ENCODE assay signal across 8 cellular contexts in the genomic region with DNA sequence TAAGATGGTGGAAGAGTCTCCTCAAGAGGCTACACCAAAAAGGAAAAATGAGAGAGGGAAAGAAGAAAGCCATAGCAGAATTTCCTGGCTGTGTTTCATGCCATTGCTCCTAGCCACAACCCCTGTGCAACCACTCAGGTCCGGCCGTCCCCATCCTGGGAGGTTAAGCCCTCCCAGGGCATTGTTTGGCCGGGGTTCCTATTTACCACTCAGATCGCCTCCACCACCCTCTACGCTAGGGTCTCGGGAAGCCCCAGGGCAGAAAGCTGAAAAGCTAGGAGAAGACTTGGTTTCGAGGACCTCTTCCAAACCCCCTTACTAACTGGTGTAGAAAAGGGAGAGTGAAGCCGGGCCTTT. TPM values are rescaled to one million over a fixed set of nuclear protein-coding genes. Genes with fewer than 3 reads are reported as not detected.
DNase-seq lines count a peak whose midpoint lies in the region; ATAC-seq and TF ChIP-seq lines count a peak whose summit lies in the region.

No MANE protein-coding gene starts in this region.

- peak in 1 of 2 donors; percentile 2 for ATAC-seq in naive thymus-derived CD8-positive, alpha-beta T cell

- H3K9me3 ChIP-seq in esophagus squamous epithelium = no peaks in the 10 kb centered on the region
- no peaks in the 10 kb centered on the region for H3K9me3 ChIP-seq in uterus

- peak overlapping the region; percentile 91 for H3K27ac Mint-ChIP-seq in activated CD4-positive, alpha-beta memory T cell treated with anti-CD3 and anti-CD28 coated beads, Interleukin-2, amount 10 ng/mL, durations not matched to agents 7 days and 5 days
- peak overlapping the region; percentile 89 to 97 (median 94) for H3K27ac Mint-ChIP-seq in naive thymus-derived CD8-positive, alpha-beta T cell

- H3K4me3 ChIP-seq in esophagus squamous epithelium = peak overlapping the region; percentile 88 to 92 (median 90)
- peak overlapping the region; percentile 88 to 89 for H3K4me3 ChIP-seq in uterus

- peaks cover 12 to 54% (median 12%) of the 10 kb centered on the region in 3 donors for H3K4me1 ChIP-seq in esophagus squamous epithelium
- peaks cover 4 to 18% of the 10 kb centered on the region in 2 donors for H3K4me1 ChIP-seq in uterus

- TF ChIP-seq POLR2A in esophagus squamous epithelium (IDR thresholded peaks at IDR 0.05) = no peak
- no peak for TF ChIP-seq POLR2A in uterus (IDR thresholded peaks at IDR 0.05)

- no peak for TF ChIP-seq CTCF in esophagus squamous epithelium (IDR thresholded peaks at IDR 0.05)
- TF ChIP-seq CTCF in uterus (IDR thresholded peaks at IDR 0.05) = no peak

- peaks cover 25% of the 10 kb centered on the region for H3K36me3 Mint-ChIP-seq in activated CD4-positive, alpha-beta memory T cell treated with anti-CD3 and anti-CD28 coated beads, Interleukin-2, amount 10 ng/mL, durations not matched to agents 7 days and 5 days (ENCODE audit: low read depth)
- H3K36me3 Mint-ChIP-seq in naive thymus-derived CD8-positive, alpha-beta T cell = peaks cover 0 to 10% (median 2%) of the 10 kb centered on the region in 3 donors

- H3K27me3 Mint-ChIP-seq in activated CD4-positive, alpha-beta memory T cell treated with anti-CD3 and anti-CD28 coated beads, Interleukin-2, amount 10 ng/mL, durations not matched to agents 7 days and 5 days = no peaks in the 10 kb centered on the region
- no peaks in the 10 kb centered on the region for H3K27me3 Mint-ChIP-seq in naive thymus-derived CD8-positive, alpha-beta T cell

- H3K4me1 Mint-ChIP-seq in activated CD4-positive, alpha-beta memory T cell treated with anti-CD3 and anti-CD28 coated beads, Interleukin-2, amount 10 ng/mL, durations not matched to agents 7 days and 5 days = peaks cover 28% of the 10 kb centered on the region
- H3K4me1 Mint-ChIP-seq in naive thymus-derived CD8-positive, alpha-beta T cell = peaks cover 14 to 52% (median 30%) of the 10 kb centered on the region in 4 donors

- POLR2A ChIA-PET in activated CD4-positive, alpha-beta memory T cell treated with anti-CD3 and anti-CD28 coated beads, Interleukin-2, amount 10 ng/mL, durations not matched to agents 7 days and 5 days (lab: Charles Lee) = interaction anchor here (1.2 to 5.8 kb wide), 12 partner anchors 9 to 639 kb away, joined by 3 to 107 read pairs (median 10); a partner anchor contains a TSS
- POLR2A ChIA-PET in naive thymus-derived CD8-positive, alpha-beta T cell (lab: Charles Lee) = interaction anchor here (1.0 to 4.0 kb wide), 8 partner anchors 9 to 365 kb away, joined by 3 to 55 read pairs (median 11); a partner anchor contains a TSS

- in situ Hi-C loops in KBM-7 (cut with MboI; ENCODE audit: low pct_unique_long_range_greater_than_20kb, low sequenced_read_pairs) = no loop called here

- CTCF ChIA-PET in activated CD4-positive, alpha-beta memory T cell treated with anti-CD3 and anti-CD28 coated beads, Interleukin-2, amount 10 ng/mL, durations not matched to agents 7 days and 5 days (lab: Charles Lee) = interaction anchor here (1.0 to 1.9 kb wide), 4 partner anchors 8 to 87 kb away, joined by 3 to 6 read pairs (median 6); a partner anchor contains a TSS

- intact Hi-C loops in esophagus squamous epithelium (cut with DNase I) (no loop called here), uterus (cut with DNase I; ENCODE audit: low total_unique reads) (no loop called here)

- peak overlapping the region; percentile 92 for H3K4me3 Mint-ChIP-seq in activated CD4-positive, alpha-beta memory T cell treated with anti-CD3 and anti-CD28 coated beads, Interleukin-2, amount 10 ng/mL, durations not matched to agents 7 days and 5 days
- H3K4me3 Mint-ChIP-seq in naive thymus-derived CD8-positive, alpha-beta T cell = peak overlapping the region; percentile 85 to 94 (median 92)

- H3K27ac ChIP-seq in esophagus squamous epithelium (peak overlapping the region; percentile 94 to 97 (median 95)), uterus (peak overlapping the region; percentile 95 to 97)

- DNase-seq in NCI-H2107 treated with DMSO at 0.1 percent for 48 hours (lab: John Stamatoyannopoulos, UW; ENCODE audit: unreplicated experiment) (peak; percentile 13), NCI-H2107 (lab: John Stamatoyannopoulos, UW) (no peak), H4 (ENCODE audit: low spot score) (peak; percentile 6), KBM-7 (peak; percentile 52), esophagus squamous epithelium (lab: John Stamatoyannopoulos, UW) (no peak), uterus (peak in 1 of 2 donors; percentile 28)
- peak; percentile 40 for DNase-seq in activated CD4-positive, alpha-beta memory T cell treated with anti-CD3 and anti-CD28 coated beads, Interleukin-2, amount 10 ng/mL, durations not matched to agents 7 days and 5 days
- DNase-seq in naive thymus-derived CD8-positive, alpha-beta T cell = peak in 2 of 10 donors; percentile 9 to 14

- H3K27me3 ChIP-seq in esophagus squamous epithelium (no peaks in the 10 kb centered on the region), uterus (no peaks in the 10 kb centered on the region)

- no peaks in the 10 kb centered on the region for H3K9me3 Mint-ChIP-seq in activated CD4-positive, alpha-beta memory T cell treated with anti-CD3 and anti-CD28 coated beads, Interleukin-2, amount 10 ng/mL, durations not matched to agents 7 days and 5 days
- no peaks in the 10 kb centered on the region for H3K9me3 Mint-ChIP-seq in naive thymus-derived CD8-positive, alpha-beta T cell

- WGBS in esophagus squamous epithelium, 2 donors = 0% methylated on average over 2 to 4 of the region's 8 CpGs

- H3K36me3 ChIP-seq in esophagus squamous epithelium (peaks cover 0 to 13% (median 0%) of the 10 kb centered on the region in 3 donors), uterus (no peaks in the 10 kb centered on the region)

RNA-seq across cellular contexts. Expression of a gene that starts 0.7 kb away (rescaled TPM):
- total RNA-seq in H4 (2014; rRNA removed; shearing (Covaris generic)) = 16.4 and 28.7 TPM in 2 replicates
- total RNA-seq in activated CD4-positive, alpha-beta memory T cell treated with anti-CD3 and anti-CD28 coated beads, Interleukin-2, amount 10 ng/mL, durations not matched to agents 7 days and 5 days = 10 to 100 TPM; 51.4 to 55.1 TPM
- total RNA-seq in esophagus squamous epithelium (10 to 100 TPM; 24.6 to 46.3 (median 30.2) TPM), uterus (10 to 100 TPM; 21.8 to 69.0 (median 52.5) TPM)
- total RNA-seq in naive thymus-derived CD8-positive, alpha-beta T cell = 10 to 100 TPM; 55.8 to 60.6 TPM
- polyA plus RNA-seq in naive thymus-derived CD8-positive, alpha-beta T cell = 10 to 100 TPM; 17.1 to 23.2 (median 18.2) TPM

RNA-seq across cellular contexts. Expression of a gene that starts 8.7 kb away (rescaled TPM):
- 4.2 and 10.4 TPM in 2 replicates for total RNA-seq in H4 (2014; rRNA removed; shearing (Covaris generic))
- total RNA-seq in activated CD4-positive, alpha-beta memory T cell treated with anti-CD3 and anti-CD28 coated beads, Interleukin-2, amount 10 ng/mL, durations not matched to agents 7 days and 5 days = 10 to 100 TPM; 12.1 to 12.7 TPM
- total RNA-seq in esophagus squamous epithelium = 10 to 100 TPM in 1 of 4 donors, 1 to 10 TPM in 3; 4.0 to 11.3 (median 7.1) TPM
- 10 to 100 TPM; 19.8 to 20.0 TPM for total RNA-seq in naive thymus-derived CD8-positive, alpha-beta T cell
- 1 to 10 TPM; 2.0 to 4.4 (median 2.1) TPM for polyA plus RNA-seq in naive thymus-derived CD8-positive, alpha-beta T cell
- total RNA-seq in uterus = 10 to 100 TPM in 3 of 4 donors, 1 to 10 TPM in 1; 3.8 to 39.1 (median 13.3) TPM

RNA-seq across cellular contexts. Expression of a gene that starts 26.9 kb away (rescaled TPM):
- 1.7 and 1.8 TPM in 2 replicates for total RNA-seq in H4 (2014; rRNA removed; shearing (Covaris generic))
- 1 to 10 TPM; 8.4 to 8.5 TPM for total RNA-seq in activated CD4-positive, alpha-beta memory T cell treated with anti-CD3 and anti-CD28 coated beads, Interleukin-2, amount 10 ng/mL, durations not matched to agents 7 days and 5 days
- total RNA-seq in esophagus squamous epithelium = 1 to 10 TPM; 1.7 to 6.5 (median 2.9) TPM
- total RNA-seq in naive thymus-derived CD8-positive, alpha-beta T cell = 10 to 100 TPM in 1 of 2 experiments, 1 to 10 TPM in 1; 9.1 to 10.4 TPM
- polyA plus RNA-seq in naive thymus-derived CD8-positive, alpha-beta T cell = 1 to 10 TPM in 1 of 3 donors, under 1 TPM in 2; 0.57 to 1.3 (median 0.66) TPM
- 10 to 100 TPM in 2 of 4 donors, 1 to 10 TPM in 2; 8.8 to 14.9 (median 12.4) TPM for total RNA-seq in uterus

RNA-seq across cellular contexts. Expression of a gene that starts 36.4 kb away (rescaled TPM):
- 17.3 and 25.0 TPM in 2 replicates for total RNA-seq in H4 (2014; rRNA removed; shearing (Covaris generic))
- 10 to 100 TPM; 26.5 to 32.3 TPM for total RNA-seq in activated CD4-positive, alpha-beta memory T cell treated with anti-CD3 and anti-CD28 coated beads, Interleukin-2, amount 10 ng/mL, durations not matched to agents 7 days and 5 days
- total RNA-seq in esophagus squamous epithelium (10 to 100 TPM; 28.4 to 57.4 (median 33.6) TPM), uterus (100 to 1,000 TPM in 1 of 4 donors, 10 to 100 TPM in 3; 81.2 to 107 (median 91.0) TPM)
- total RNA-seq in naive thymus-derived CD8-positive, alpha-beta T cell = 10 to 100 TPM; 43.4 to 43.5 TPM
- polyA plus RNA-seq in naive thymus-derived CD8-positive, alpha-beta T cell = 10 to 100 TPM; 21.9 to 26.6 (median 23.8) TPM

Comparison
In these comparisons a context has a peak if more than half of its experiments do, and no peak if none do; other contexts are left out.
1. DNase-seq: peak in NCI-H2107 treated with DMSO at 0.1 percent for 48 hours (single experiment), H4 (single experiment), KBM-7 (single experiment) and activated CD4-positive, alpha-beta memory T cell treated with anti-CD3 and anti-CD28 coated beads, Interleukin-2, amount 10 ng/mL, durations not matched to agents 7 days and 5 days (single experiment); none in NCI-H2107 (single experiment) and esophagus squamous epithelium (single experiment).